8 cellular contexts compared by ENCODE assay signal in genomic region chr6:43369174-43370002, GRCh38. TPM values are rescaled to one million over a fixed set of nuclear protein-coding genes. Genes with fewer than 3 reads are reported as not detected.
DNase-seq lines count a peak whose midpoint lies in the region; ATAC-seq and TF ChIP-seq lines count a peak whose summit lies in the region.

ZNF318 (minus strand) TSS chr6:43369647; CDS start chr6:43369365, 282 bp downstream.

- peak within 1 kb of the TSS; percentile 84 for H3K4me3 Mint-ChIP-seq in dendritic cell treated with granulocyte-macrophage colony-stimulating factor and Interleukin-4, amounts not matched to agents 40 ng/mL and 50 ng/mL, for 4 days

- no peaks in the 10 kb centered on the region for H3K9me3 Mint-ChIP-seq in dendritic cell treated with granulocyte-macrophage colony-stimulating factor and Interleukin-4, amounts not matched to agents 40 ng/mL and 50 ng/mL, for 4 days

- H3K4me1 ChIP-seq in left lung = peaks cover 14 to 29% of the 10 kb centered on the region in 2 donors

- H3K4me3 ChIP-seq in left lung = peak within 1 kb of the TSS; percentile 73 to 76

- TF ChIP-seq CTCF in C4-2B (conservative IDR thresholded peaks at IDR 0.05) (no peak), left lung (IDR thresholded peaks at IDR 0.05) (no peak)

- peak within 1 kb of the TSS; percentile 90 for H3K27ac Mint-ChIP-seq in dendritic cell treated with granulocyte-macrophage colony-stimulating factor and Interleukin-4, amounts not matched to agents 40 ng/mL and 50 ng/mL, for 4 days

- H3K9me3 ChIP-seq in left lung = no peaks in the 10 kb centered on the region

- peaks cover 0 to under 1% of the 10 kb centered on the region in 2 donors for H3K27me3 ChIP-seq in left lung

- intact Hi-C loops in dendritic cell treated with granulocyte-macrophage colony-stimulating factor and Interleukin-4, amounts not matched to agents 40 ng/mL and 50 ng/mL, for 4 days (cut with micrococcal nuclease) = loop anchor here (1.0 to 5.0 kb wide), 3 partner anchors 14 to 138 kb away; partner anchors contain the start of gene ABCC10
- intact Hi-C loops in left lung (cut with DNase I) = no loop called here

- H3K27me3 Mint-ChIP-seq in dendritic cell treated with granulocyte-macrophage colony-stimulating factor and Interleukin-4, amounts not matched to agents 40 ng/mL and 50 ng/mL, for 4 days = peaks cover 2% of the 10 kb centered on the region

- peaks cover 0 to 12% of the 10 kb centered on the region in 2 donors for H3K36me3 ChIP-seq in left lung

- peak; percentile 88 for ATAC-seq in GM19397 (IDR thresholded peaks at IDR 0.05; ENCODE audit: unreplicated experiment)
- ATAC-seq in HG03565 (IDR thresholded peaks at IDR 0.05; ENCODE audit: unreplicated experiment) = peak; percentile 77
- ATAC-seq in left lung = peak; percentile 98

- DNase-seq in NCI-H774 (lab: John Stamatoyannopoulos, UW) (peak; percentile 97), left lung (peak; percentile 97 to 99)
- peak; percentile 79 to 89 for DNase-seq in activated CD4-positive, alpha-beta T cell treated with anti-CD3 and anti-CD28 coated beads, Interleukin-2, amount 50 U/mL, for 24 hours (ENCODE audit: low read depth in 1 of 2, low spot score in 1 of 2)
- DNase-seq in stimulated activated CD4-positive, alpha-beta T cell treated with anti-CD3 and anti-CD28 coated beads, Interleukin-2, amount 100 ng/mL, for 4 hours (ENCODE audit: low read depth) = peak; percentile 93

- peaks cover 14% of the 10 kb centered on the region for H3K36me3 Mint-ChIP-seq in dendritic cell treated with granulocyte-macrophage colony-stimulating factor and Interleukin-4, amounts not matched to agents 40 ng/mL and 50 ng/mL, for 4 days (ENCODE audit: low read depth)

- peaks cover 34% of the 10 kb centered on the region for H3K4me1 Mint-ChIP-seq in dendritic cell treated with granulocyte-macrophage colony-stimulating factor and Interleukin-4, amounts not matched to agents 40 ng/mL and 50 ng/mL, for 4 days (ENCODE audit: low read depth)

- H3K27ac ChIP-seq in C4-2B (peak within 1 kb of the TSS; percentile 77), left lung (peak within 1 kb of the TSS; percentile 80 to 90)

RNA-seq across cellular contexts. Expression of gene ZNF318, which starts in this region (rescaled TPM):
- 10 to 100 TPM; 13.3 to 14.3 TPM for total RNA-seq in left lung

Comparison
In these comparisons a context has a peak if more than half of its experiments do, and no peak if none do; other contexts are left out.
1. Peak in every context shown above with its lines: DNase-seq, ATAC-seq, H3K4me3 ChIP-seq and H3K27ac ChIP-seq.